ENCODE assay signal across 1 cellular context in the genomic region with DNA sequence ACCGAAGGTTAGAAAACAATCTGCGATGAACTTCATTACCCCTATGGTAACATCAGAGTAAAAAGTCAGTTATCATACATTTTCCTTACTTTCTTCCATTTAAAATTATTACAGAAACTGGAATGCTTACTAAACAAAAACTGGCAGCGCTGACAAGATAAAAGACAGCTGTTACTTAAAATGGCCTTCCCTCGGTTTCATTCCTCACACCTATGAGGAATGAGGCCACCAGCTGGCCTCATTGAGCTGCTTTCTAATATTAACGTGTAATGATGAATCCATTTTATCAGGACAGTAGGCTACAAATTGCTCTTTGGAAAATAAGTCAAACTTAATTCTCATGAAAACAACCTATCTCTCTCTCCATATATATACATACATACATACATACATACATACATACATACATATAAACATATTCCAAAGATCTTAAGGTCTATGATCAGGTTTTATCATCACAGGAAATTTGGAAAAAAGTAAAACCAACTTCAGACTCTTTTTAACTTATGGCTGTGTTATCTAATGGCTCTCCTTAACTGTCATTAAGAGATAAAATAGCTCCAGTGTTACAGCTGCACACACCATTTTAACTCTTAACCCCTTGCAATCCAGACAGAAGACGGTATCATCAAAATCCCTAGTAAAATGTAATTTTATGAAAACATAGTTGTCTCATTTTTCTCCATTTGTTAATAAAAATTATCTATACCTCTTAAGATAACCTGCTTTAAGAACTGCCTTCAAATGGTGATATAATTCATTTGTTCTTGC.
TF ChIP-seq lines count a peak whose summit lies in the region.

No MANE protein-coding gene starts in this region.

TF ChIP-seq in GM23338, 12 proteins besides CTCF, POLR2A, EP300 and RAD21 (continued from another document):
- TF ChIP-seq, protein P1, sequence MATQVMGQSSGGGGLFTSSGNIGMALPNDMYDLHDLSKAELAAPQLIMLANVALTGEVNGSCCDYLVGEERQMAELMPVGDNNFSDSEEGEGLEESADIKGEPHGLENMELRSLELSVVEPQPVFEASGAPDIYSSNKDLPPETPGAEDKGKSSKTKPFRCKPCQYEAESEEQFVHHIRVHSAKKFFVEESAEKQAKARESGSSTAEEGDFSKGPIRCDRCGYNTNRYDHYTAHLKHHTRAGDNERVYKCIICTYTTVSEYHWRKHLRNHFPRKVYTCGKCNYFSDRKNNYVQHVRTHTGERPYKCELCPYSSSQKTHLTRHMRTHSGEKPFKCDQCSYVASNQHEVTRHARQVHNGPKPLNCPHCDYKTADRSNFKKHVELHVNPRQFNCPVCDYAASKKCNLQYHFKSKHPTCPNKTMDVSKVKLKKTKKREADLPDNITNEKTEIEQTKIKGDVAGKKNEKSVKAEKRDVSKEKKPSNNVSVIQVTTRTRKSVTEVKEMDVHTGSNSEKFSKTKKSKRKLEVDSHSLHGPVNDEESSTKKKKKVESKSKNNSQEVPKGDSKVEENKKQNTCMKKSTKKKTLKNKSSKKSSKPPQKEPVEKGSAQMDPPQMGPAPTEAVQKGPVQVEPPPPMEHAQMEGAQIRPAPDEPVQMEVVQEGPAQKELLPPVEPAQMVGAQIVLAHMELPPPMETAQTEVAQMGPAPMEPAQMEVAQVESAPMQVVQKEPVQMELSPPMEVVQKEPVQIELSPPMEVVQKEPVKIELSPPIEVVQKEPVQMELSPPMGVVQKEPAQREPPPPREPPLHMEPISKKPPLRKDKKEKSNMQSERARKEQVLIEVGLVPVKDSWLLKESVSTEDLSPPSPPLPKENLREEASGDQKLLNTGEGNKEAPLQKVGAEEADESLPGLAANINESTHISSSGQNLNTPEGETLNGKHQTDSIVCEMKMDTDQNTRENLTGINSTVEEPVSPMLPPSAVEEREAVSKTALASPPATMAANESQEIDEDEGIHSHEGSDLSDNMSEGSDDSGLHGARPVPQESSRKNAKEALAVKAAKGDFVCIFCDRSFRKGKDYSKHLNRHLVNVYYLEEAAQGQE (IDR thresholded peaks at IDR 0.05; ENCODE audit: unreplicated experiment) = no peak
- TF ChIP-seq ZNF331 (CRISPR knock-in tag; IDR thresholded peaks at IDR 0.05; ENCODE audit: low read depth) = no peak
- no peak for TF ChIP-seq CREB1 (CRISPR knock-in tag; IDR thresholded peaks at IDR 0.05; ENCODE audit: low read depth)
- no peak for TF ChIP-seq POLR2AphosphoS5 (IDR thresholded peaks at IDR 0.05; ENCODE audit: low read depth)
- TF ChIP-seq NANOG (IDR thresholded peaks at IDR 0.05; ENCODE audit: borderline replicate concordance) = no peak
- TF ChIP-seq, protein P2, sequence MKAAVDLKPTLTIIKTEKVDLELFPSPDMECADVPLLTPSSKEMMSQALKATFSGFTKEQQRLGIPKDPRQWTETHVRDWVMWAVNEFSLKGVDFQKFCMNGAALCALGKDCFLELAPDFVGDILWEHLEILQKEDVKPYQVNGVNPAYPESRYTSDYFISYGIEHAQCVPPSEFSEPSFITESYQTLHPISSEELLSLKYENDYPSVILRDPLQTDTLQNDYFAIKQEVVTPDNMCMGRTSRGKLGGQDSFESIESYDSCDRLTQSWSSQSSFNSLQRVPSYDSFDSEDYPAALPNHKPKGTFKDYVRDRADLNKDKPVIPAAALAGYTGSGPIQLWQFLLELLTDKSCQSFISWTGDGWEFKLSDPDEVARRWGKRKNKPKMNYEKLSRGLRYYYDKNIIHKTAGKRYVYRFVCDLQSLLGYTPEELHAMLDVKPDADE (IDR thresholded peaks at IDR 0.05) = no peak
- TF ChIP-seq, protein P3, sequence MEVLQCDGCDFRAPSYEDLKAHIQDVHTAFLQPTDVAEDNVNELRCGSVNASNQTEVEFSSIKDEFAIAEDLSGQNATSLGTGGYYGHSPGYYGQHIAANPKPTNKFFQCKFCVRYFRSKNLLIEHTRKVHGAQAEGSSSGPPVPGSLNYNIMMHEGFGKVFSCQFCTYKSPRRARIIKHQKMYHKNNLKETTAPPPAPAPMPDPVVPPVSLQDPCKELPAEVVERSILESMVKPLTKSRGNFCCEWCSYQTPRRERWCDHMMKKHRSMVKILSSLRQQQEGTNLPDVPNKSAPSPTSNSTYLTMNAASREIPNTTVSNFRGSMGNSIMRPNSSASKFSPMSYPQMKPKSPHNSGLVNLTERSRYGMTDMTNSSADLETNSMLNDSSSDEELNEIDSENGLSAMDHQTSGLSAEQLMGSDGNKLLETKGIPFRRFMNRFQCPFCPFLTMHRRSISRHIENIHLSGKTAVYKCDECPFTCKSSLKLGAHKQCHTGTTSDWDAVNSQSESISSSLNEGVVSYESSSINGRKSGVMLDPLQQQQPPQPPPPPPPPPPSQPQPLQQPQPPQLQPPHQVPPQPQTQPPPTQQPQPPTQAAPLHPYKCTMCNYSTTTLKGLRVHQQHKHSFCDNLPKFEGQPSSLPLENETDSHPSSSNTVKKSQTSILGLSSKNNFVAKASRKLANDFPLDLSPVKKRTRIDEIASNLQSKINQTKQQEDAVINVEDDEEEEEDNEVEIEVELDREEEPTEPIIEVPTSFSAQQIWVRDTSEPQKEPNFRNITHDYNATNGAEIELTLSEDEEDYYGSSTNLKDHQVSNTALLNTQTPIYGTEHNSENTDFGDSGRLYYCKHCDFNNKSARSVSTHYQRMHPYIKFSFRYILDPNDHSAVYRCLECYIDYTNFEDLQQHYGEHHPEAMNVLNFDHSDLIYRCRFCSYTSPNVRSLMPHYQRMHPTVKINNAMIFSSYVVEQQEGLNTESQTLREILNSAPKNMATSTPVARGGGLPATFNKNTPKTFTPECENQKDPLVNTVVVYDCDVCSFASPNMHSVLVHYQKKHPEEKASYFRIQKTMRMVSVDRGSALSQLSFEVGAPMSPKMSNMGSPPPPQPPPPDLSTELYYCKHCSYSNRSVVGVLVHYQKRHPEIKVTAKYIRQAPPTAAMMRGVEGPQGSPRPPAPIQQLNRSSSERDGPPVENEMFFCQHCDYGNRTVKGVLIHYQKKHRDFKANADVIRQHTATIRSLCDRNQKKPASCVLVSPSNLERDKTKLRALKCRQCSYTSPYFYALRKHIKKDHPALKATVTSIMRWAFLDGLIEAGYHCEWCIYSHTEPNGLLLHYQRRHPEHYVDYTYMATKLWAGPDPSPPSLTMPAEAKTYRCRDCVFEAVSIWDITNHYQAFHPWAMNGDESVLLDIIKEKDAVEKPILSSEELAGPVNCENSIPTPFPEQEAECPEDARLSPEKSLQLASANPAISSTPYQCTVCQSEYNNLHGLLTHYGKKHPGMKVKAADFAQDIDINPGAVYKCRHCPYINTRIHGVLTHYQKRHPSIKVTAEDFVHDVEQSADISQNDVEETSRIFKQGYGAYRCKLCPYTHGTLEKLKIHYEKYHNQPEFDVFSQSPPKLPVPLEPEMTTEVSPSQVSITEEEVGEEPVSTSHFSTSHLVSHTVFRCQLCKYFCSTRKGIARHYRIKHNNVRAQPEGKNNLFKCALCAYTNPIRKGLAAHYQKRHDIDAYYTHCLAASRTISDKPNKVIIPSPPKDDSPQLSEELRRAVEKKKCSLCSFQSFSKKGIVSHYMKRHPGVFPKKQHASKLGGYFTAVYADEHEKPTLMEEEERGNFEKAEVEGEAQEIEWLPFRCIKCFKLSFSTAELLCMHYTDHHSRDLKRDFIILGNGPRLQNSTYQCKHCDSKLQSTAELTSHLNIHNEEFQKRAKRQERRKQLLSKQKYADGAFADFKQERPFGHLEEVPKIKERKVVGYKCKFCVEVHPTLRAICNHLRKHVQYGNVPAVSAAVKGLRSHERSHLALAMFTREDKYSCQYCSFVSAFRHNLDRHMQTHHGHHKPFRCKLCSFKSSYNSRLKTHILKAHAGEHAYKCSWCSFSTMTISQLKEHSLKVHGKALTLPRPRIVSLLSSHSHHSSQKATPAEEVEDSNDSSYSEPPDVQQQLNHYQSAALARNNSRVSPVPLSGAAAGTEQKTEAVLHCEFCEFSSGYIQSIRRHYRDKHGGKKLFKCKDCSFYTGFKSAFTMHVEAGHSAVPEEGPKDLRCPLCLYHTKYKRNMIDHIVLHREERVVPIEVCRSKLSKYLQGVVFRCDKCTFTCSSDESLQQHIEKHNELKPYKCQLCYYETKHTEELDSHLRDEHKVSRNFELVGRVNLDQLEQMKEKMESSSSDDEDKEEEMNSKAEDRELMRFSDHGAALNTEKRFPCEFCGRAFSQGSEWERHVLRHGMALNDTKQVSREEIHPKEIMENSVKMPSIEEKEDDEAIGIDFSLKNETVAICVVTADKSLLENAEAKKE (CRISPR knock-in tag; IDR thresholded peaks at IDR 0.05) = no peak
TF ChIP-seq in GM23338: peak in this region for 0.
